Comparison of ENCODE assay signal across 1 cellular context in the genomic region with DNA sequence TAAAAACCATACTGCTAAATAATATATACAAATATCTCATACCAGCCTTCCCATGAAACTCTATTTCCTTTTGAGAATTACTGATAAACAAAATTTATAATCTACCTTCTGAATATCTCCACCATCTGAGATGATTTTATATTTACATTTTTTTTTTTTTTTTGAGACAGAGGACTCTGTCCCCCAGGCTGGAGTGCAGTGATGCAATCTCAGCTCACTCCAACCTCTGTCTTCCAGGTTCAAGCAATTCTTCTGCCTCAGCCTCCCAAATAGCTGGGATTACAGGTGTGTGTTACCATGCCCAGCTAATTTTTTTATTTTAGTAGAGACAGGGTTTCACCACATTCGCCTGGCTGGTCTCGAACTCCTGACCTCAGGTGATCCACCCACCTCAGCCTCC.
TF ChIP-seq lines count a peak whose summit lies in the region.

No MANE protein-coding gene starts in this region.

TF ChIP-seq in HepG2, 621 proteins besides CTCF, POLR2A, EP300 and RAD21 (continued from another document):
- TF ChIP-seq, protein P1, sequence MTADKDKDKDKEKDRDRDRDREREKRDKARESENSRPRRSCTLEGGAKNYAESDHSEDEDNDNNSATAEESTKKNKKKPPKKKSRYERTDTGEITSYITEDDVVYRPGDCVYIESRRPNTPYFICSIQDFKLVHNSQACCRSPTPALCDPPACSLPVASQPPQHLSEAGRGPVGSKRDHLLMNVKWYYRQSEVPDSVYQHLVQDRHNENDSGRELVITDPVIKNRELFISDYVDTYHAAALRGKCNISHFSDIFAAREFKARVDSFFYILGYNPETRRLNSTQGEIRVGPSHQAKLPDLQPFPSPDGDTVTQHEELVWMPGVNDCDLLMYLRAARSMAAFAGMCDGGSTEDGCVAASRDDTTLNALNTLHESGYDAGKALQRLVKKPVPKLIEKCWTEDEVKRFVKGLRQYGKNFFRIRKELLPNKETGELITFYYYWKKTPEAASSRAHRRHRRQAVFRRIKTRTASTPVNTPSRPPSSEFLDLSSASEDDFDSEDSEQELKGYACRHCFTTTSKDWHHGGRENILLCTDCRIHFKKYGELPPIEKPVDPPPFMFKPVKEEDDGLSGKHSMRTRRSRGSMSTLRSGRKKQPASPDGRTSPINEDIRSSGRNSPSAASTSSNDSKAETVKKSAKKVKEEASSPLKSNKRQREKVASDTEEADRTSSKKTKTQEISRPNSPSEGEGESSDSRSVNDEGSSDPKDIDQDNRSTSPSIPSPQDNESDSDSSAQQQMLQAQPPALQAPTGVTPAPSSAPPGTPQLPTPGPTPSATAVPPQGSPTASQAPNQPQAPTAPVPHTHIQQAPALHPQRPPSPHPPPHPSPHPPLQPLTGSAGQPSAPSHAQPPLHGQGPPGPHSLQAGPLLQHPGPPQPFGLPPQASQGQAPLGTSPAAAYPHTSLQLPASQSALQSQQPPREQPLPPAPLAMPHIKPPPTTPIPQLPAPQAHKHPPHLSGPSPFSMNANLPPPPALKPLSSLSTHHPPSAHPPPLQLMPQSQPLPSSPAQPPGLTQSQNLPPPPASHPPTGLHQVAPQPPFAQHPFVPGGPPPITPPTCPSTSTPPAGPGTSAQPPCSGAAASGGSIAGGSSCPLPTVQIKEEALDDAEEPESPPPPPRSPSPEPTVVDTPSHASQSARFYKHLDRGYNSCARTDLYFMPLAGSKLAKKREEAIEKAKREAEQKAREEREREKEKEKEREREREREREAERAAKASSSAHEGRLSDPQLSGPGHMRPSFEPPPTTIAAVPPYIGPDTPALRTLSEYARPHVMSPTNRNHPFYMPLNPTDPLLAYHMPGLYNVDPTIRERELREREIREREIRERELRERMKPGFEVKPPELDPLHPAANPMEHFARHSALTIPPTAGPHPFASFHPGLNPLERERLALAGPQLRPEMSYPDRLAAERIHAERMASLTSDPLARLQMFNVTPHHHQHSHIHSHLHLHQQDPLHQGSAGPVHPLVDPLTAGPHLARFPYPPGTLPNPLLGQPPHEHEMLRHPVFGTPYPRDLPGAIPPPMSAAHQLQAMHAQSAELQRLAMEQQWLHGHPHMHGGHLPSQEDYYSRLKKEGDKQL (CRISPR knock-in tag; IDR thresholded peaks at IDR 0.05; ENCODE audit: low read depth), result no peak
- TF ChIP-seq, protein P2, sequence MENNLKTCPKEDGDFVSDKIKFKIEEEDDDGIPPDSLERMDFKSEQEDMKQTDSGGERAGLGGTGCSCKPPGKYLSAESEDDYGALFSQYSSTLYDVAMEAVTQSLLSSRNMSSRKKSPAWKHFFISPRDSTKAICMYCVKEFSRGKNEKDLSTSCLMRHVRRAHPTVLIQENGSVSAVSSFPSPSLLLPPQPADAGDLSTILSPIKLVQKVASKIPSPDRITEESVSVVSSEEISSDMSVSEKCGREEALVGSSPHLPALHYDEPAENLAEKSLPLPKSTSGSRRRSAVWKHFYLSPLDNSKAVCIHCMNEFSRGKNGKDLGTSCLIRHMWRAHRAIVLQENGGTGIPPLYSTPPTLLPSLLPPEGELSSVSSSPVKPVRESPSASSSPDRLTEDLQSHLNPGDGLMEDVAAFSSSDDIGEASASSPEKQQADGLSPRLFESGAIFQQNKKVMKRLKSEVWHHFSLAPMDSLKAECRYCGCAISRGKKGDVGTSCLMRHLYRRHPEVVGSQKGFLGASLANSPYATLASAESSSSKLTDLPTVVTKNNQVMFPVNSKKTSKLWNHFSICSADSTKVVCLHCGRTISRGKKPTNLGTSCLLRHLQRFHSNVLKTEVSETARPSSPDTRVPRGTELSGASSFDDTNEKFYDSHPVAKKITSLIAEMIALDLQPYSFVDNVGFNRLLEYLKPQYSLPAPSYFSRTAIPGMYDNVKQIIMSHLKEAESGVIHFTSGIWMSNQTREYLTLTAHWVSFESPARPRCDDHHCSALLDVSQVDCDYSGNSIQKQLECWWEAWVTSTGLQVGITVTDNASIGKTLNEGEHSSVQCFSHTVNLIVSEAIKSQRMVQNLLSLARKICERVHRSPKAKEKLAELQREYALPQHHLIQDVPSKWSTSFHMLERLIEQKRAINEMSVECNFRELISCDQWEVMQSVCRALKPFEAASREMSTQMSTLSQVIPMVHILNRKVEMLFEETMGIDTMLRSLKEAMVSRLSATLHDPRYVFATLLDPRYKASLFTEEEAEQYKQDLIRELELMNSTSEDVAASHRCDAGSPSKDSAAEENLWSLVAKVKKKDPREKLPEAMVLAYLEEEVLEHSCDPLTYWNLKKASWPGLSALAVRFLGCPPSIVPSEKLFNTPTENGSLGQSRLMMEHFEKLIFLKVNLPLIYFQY (CRISPR knock-in tag; IDR thresholded peaks at IDR 0.05; ENCODE audit: borderline replicate concordance), result no peak
- no peak for TF ChIP-seq ISX (CRISPR knock-in tag; conservative IDR thresholded peaks at IDR 0.05)
- TF ChIP-seq CEBPG (CRISPR knock-in tag; IDR thresholded peaks at IDR 0.05), result peak; percentile 28; the same call in 1 of the 2 replicates
TF ChIP-seq in HepG2: peak in this region for 2.
